Comparison of ENCODE assay signal across 29 cellular contexts in genomic region chr5:109354761-109355160, GRCh38. TPM values are rescaled to one million over a fixed set of nuclear protein-coding genes. Genes with fewer than 3 reads are reported as not detected.
DNase-seq lines count a peak whose midpoint lies in the region; ATAC-seq, FAIRE-seq and TF ChIP-seq lines count a peak whose summit lies in the region.
"Had no signal": no experiment of that assay in that cellular context is flagged by ENCODE, and none has a peak within 500 bp of the region (broad histone marks: within the 10 kb centered on the region; RNA-seq: fewer than 3 reads in every experiment).

No MANE protein-coding gene starts in this region.

- H3K27ac ChIP-seq in body of pancreas, result no peak overlapping the region
- no peak overlapping the region for H3K27ac ChIP-seq in pancreas
- H3K27ac ChIP-seq: BLaER1, KMS-11, skin epidermis, thoracic aorta had no signal

- no peak for FAIRE-seq in pancreas (lab: Jason Lieb, UNC)
- FAIRE-seq: bronchial epithelial cell, HTR-8/SVneo had no signal

- TF ChIP-seq POLR2A in NB4 (IDR thresholded peaks at IDR 0.05; ENCODE audit: extremely low read depth, insufficient read length) (no peak), body of pancreas (IDR thresholded peaks at IDR 0.05) (no peak)

- intact Hi-C loops in body of pancreas (cut with DNase I) (no loop called here), pancreas (cut with DNase I) (no loop called here)

- H3K27me3 ChIP-seq in body of pancreas (no peaks in the 10 kb centered on the region), pancreas (no peaks in the 10 kb centered on the region)
- H3K27me3 ChIP-seq: BLaER1 had no signal

- 66 to 71% methylated on average over 2 of the region's 2 CpGs for WGBS in body of pancreas, 2 donors
- 67 to 80% methylated on average over 2 of the region's 2 CpGs for WGBS in pancreas, 2 donors

- no peaks in the 10 kb centered on the region for H3K27me3 Mint-ChIP-seq in activated T-cell treated with anti-CD3 and anti-CD28 coated beads, Interleukin-2, amount 50 U/mL, for 72 hours (ENCODE audit: low read depth)
- H3K27me3 Mint-ChIP-seq in activated CD8-positive, alpha-beta memory T cell treated with anti-CD3 and anti-CD28 coated beads, Interleukin-2, amount 10 ng/mL, durations not matched to agents 7 days and 5 days, result no peaks in the 10 kb centered on the region
- H3K27me3 Mint-ChIP-seq: activated T-helper 17 cell treated with anti-CD3 and anti-CD28 coated beads, Interleukin-2, amount 50 U/mL, for 72 hours; stimulated activated naive B cell treated with anti-CD40 and anti-IgM and Interleukin-4, amounts not matched to agents 10 μg/mL and 1 μg/mL and 100 μg/mL, for 72 hours had no signal

- H3K36me3 ChIP-seq in body of pancreas (replicated peaks in 1 of 2; ENCODE audit: insufficient read depth in 1 of 2, low read depth in 2 of 2) (no peaks in the 10 kb centered on the region), pancreas (no peaks in the 10 kb centered on the region)
- H3K36me3 ChIP-seq: thoracic aorta had no signal

- H3K4me1 ChIP-seq in body of pancreas (no peaks in the 10 kb centered on the region), pancreas (no peaks in the 10 kb centered on the region)
- H3K4me1 ChIP-seq: BLaER1 had no signal

- H3K4me3 Mint-ChIP-seq in activated T-cell treated with anti-CD3 and anti-CD28 coated beads, Interleukin-2, amount 50 U/mL, for 72 hours, result no peak overlapping the region
- H3K4me3 Mint-ChIP-seq in activated CD8-positive, alpha-beta memory T cell treated with anti-CD3 and anti-CD28 coated beads, Interleukin-2, amount 10 ng/mL, durations not matched to agents 7 days and 5 days, result no peak overlapping the region
- H3K4me3 Mint-ChIP-seq: activated T-helper 17 cell treated with anti-CD3 and anti-CD28 coated beads, Interleukin-2, amount 50 U/mL, for 72 hours; nephron; stimulated activated naive B cell treated with anti-CD40 and anti-IgM and Interleukin-4, amounts not matched to agents 10 μg/mL and 1 μg/mL and 100 μg/mL, for 72 hours had no signal

- H3K4me1 Mint-ChIP-seq in activated T-cell treated with anti-CD3 and anti-CD28 coated beads, Interleukin-2, amount 50 U/mL, for 72 hours (ENCODE audit: low read depth), result no peaks in the 10 kb centered on the region
- no peaks in the 10 kb centered on the region for H3K4me1 Mint-ChIP-seq in activated CD8-positive, alpha-beta memory T cell treated with anti-CD3 and anti-CD28 coated beads, Interleukin-2, amount 10 ng/mL, durations not matched to agents 7 days and 5 days
- H3K4me1 Mint-ChIP-seq: nephron had no signal

- CTCF ChIA-PET in activated CD8-positive, alpha-beta memory T cell treated with anti-CD3 and anti-CD28 coated beads, Interleukin-2, amount 10 ng/mL, durations not matched to agents 7 days and 5 days (lab: Charles Lee), result no interaction called here

- TF ChIP-seq CTCF in NB4 (IDR thresholded peaks at IDR 0.05; ENCODE audit: low read depth, low read length) (no peak), body of pancreas (IDR thresholded peaks at IDR 0.05) (no peak), pancreas (IDR thresholded peaks at IDR 0.05) (no peak)

- peaks cover 0 to 4% of the 10 kb centered on the region in 2 donors for H3K36me3 Mint-ChIP-seq in activated T-cell treated with anti-CD3 and anti-CD28 coated beads, Interleukin-2, amount 50 U/mL, for 72 hours (ENCODE audit: insufficient read depth in 2 of 2)
- H3K36me3 Mint-ChIP-seq in activated CD8-positive, alpha-beta memory T cell treated with anti-CD3 and anti-CD28 coated beads, Interleukin-2, amount 10 ng/mL, durations not matched to agents 7 days and 5 days, result peaks cover 33% of the 10 kb centered on the region

- no peak overlapping the region for H3K4me3 ChIP-seq in NB4 (ENCODE audit: low read depth, low read length)
- no peak overlapping the region for H3K4me3 ChIP-seq in body of pancreas
- H3K4me3 ChIP-seq in pancreas, result no peak overlapping the region
- H3K4me3 ChIP-seq: BLaER1, skin epidermis, thoracic aorta had no signal

- no peak for DNase-seq in activated T-cell treated with anti-CD3 and anti-CD28 coated beads, Interleukin-2, amount 50 U/mL, for 72 hours
- no peak for DNase-seq in activated T-cell treated with anti-CD3 and anti-CD28 coated beads, Interleukin-2, amount 50 U/mL, for 1 hour
- DNase-seq in NB4 (ENCODE audit: low read depth) (peak; percentile 21), body of pancreas (peak; percentile 6 to 35 (median 18)), pancreas (peak in 1 of 6 donors; percentile 18)
- DNase-seq in activated CD8-positive, alpha-beta memory T cell treated with anti-CD3 and anti-CD28 coated beads, Interleukin-2, amount 10 ng/mL, durations not matched to agents 7 days and 5 days, result no peak
- DNase-seq: ACHN; activated CD4-positive, alpha-beta T cell treated with anti-CD3 and anti-CD28 coated beads for 1 hour; COR-L47; glutamatergic neuron; kidney glomerular epithelial cell; midbrain; NCI-H1105 treated with DMSO at 0.1 percent for 48 hours; NCI-H524; posterior cingulate gyrus; RPMI8226; stimulated activated CD4-positive, alpha-beta T cell treated with anti-CD3 and anti-CD28 coated beads, Interleukin-2, amount 100 ng/mL, for 48 hours; stimulated activated naive B cell treated with anti-CD40 and anti-IgM and Interleukin-4, amounts not matched to agents 10 μg/mL and 1 μg/mL and 100 μg/mL, for 72 hours; T-helper 9 cell had no signal

- H3K27ac Mint-ChIP-seq in activated T-cell treated with anti-CD3 and anti-CD28 coated beads, Interleukin-2, amount 50 U/mL, for 72 hours, result no peak overlapping the region
- H3K27ac Mint-ChIP-seq in activated CD8-positive, alpha-beta memory T cell treated with anti-CD3 and anti-CD28 coated beads, Interleukin-2, amount 10 ng/mL, durations not matched to agents 7 days and 5 days, result no peak overlapping the region
- H3K27ac Mint-ChIP-seq: activated T-helper 17 cell treated with anti-CD3 and anti-CD28 coated beads, Interleukin-2, amount 50 U/mL, for 72 hours; nephron; stimulated activated naive B cell treated with anti-CD40 and anti-IgM and Interleukin-4, amounts not matched to agents 10 μg/mL and 1 μg/mL and 100 μg/mL, for 72 hours had no signal

- peak; percentile 44 to 68 for ATAC-seq in activated T-cell treated with anti-CD3 and anti-CD28 coated beads, Interleukin-2, amount 50 U/mL, for 72 hours (replicated peaks in 1 of 2)
- peak; percentile 65 for ATAC-seq in body of pancreas
- peak; percentile 37 to 64 (median 50) for ATAC-seq in pancreas
- ATAC-seq in activated CD8-positive, alpha-beta memory T cell treated with anti-CD3 and anti-CD28 coated beads, Interleukin-2, amount 10 ng/mL, durations not matched to agents 7 days and 5 days, result no peak
- ATAC-seq in GM18870 (IDR thresholded peaks at IDR 0.05; ENCODE audit: unreplicated experiment), result no peak
- ATAC-seq in esophagus mucosa, result no peak
- ATAC-seq: activated T-helper 17 cell treated with anti-CD3 and anti-CD28 coated beads, Interleukin-2, amount 50 U/mL, for 72 hours; stimulated activated naive B cell treated with anti-CD40 and anti-IgM and Interleukin-4, amounts not matched to agents 10 μg/mL and 1 μg/mL and 100 μg/mL, for 72 hours had no signal

- H3K9me3 ChIP-seq in body of pancreas, result no peaks in the 10 kb centered on the region
- H3K9me3 ChIP-seq in pancreas, result no peaks in the 10 kb centered on the region
- H3K9me3 ChIP-seq: BLaER1, thoracic aorta had no signal

- H3K9me3 Mint-ChIP-seq in activated T-cell treated with anti-CD3 and anti-CD28 coated beads, Interleukin-2, amount 50 U/mL, for 72 hours, result no peaks in the 10 kb centered on the region
- no peaks in the 10 kb centered on the region for H3K9me3 Mint-ChIP-seq in activated CD8-positive, alpha-beta memory T cell treated with anti-CD3 and anti-CD28 coated beads, Interleukin-2, amount 10 ng/mL, durations not matched to agents 7 days and 5 days (ENCODE audit: low read depth)
- H3K9me3 Mint-ChIP-seq: activated T-helper 17 cell treated with anti-CD3 and anti-CD28 coated beads, Interleukin-2, amount 50 U/mL, for 72 hours; nephron; stimulated activated naive B cell treated with anti-CD40 and anti-IgM and Interleukin-4, amounts not matched to agents 10 μg/mL and 1 μg/mL and 100 μg/mL, for 72 hours had no signal

RNA-seq across cellular contexts. Expression of gene PJA2, which starts 55.0 kb away (rescaled TPM):
- total RNA-seq in activated T-cell treated with anti-CD3 and anti-CD28 coated beads, Interleukin-2, amount 50 U/mL, for 72 hours, result 10 to 100 TPM; 62.5 to 66.2 TPM
- total RNA-seq in body of pancreas, result 10 to 100 TPM; 48.0 to 67.9 TPM
- total RNA-seq in pancreas, result 10 to 100 TPM; 25.0 to 49.7 (median 37.5) TPM
- polyA plus RNA-seq in pancreas, result 10 to 100 TPM; 10.4 to 30.9 TPM
- 10 to 100 TPM; 49.1 to 54.2 TPM for total RNA-seq in activated CD8-positive, alpha-beta memory T cell treated with anti-CD3 and anti-CD28 coated beads, Interleukin-2, amount 10 ng/mL, durations not matched to agents 7 days and 5 days
- 39.2 TPM for total RNA-seq in esophagus mucosa

Comparison
In these comparisons a context has a peak if more than half of its experiments do, and no peak if none do; other contexts are left out.
1. ATAC-seq: peak in activated T-cell treated with anti-CD3 and anti-CD28 coated beads, Interleukin-2, amount 50 U/mL, for 72 hours (2 of 2), body of pancreas (single experiment) and pancreas (4 of 4); none in activated CD8-positive, alpha-beta memory T cell treated with anti-CD3 and anti-CD28 coated beads, Interleukin-2, amount 10 ng/mL, durations not matched to agents 7 days and 5 days (single experiment), GM18870 (single experiment) and esophagus mucosa (single experiment).
2. DNase-seq: peak in NB4 (single experiment) and body of pancreas (4 of 4); none in activated T-cell treated with anti-CD3 and anti-CD28 coated beads, Interleukin-2, amount 50 U/mL, for 72 hours (0 of 2), activated T-cell treated with anti-CD3 and anti-CD28 coated beads, Interleukin-2, amount 50 U/mL, for 1 hour (single experiment) and activated CD8-positive, alpha-beta memory T cell treated with anti-CD3 and anti-CD28 coated beads, Interleukin-2, amount 10 ng/mL, durations not matched to agents 7 days and 5 days (single experiment).